Comparison of ENCODE assay signal across 8 cellular contexts in genomic region chr11:74388678-74389327, GRCh38. TPM values are rescaled to one million over a fixed set of nuclear protein-coding genes. Genes with fewer than 3 reads are reported as not detected.
DNase-seq lines count a peak whose midpoint lies in the region; ATAC-seq and TF ChIP-seq lines count a peak whose summit lies in the region.

No MANE protein-coding gene starts in this region.

- H3K9me3 ChIP-seq in colonic mucosa = no peaks in the 10 kb centered on the region
- no peaks in the 10 kb centered on the region for H3K9me3 ChIP-seq in lower lobe of right lung

- H3K4me1 ChIP-seq in colonic mucosa (no peaks in the 10 kb centered on the region), lower lobe of right lung (no peaks in the 10 kb centered on the region)

- peak; percentile 53 for DNase-seq in AG08395 (ENCODE audit: low spot score)
- peak; percentile 62 for DNase-seq in NCI-H2227 (lab: John Stamatoyannopoulos, UW; ENCODE audit: unreplicated experiment)
- DNase-seq in activated CD4-positive, alpha-beta T cell treated with anti-CD3 and anti-CD28 coated beads for 24 hours (ENCODE audit: low read depth in 2 of 2) = peak; percentile 45 to 72
- peak; percentile 81 for DNase-seq in colonic mucosa
- DNase-seq in lower lobe of right lung = no peak
- peak; percentile 38 for DNase-seq in stimulated activated CD8-positive, alpha-beta memory T cell treated with anti-CD3 and anti-CD28 coated beads, Interleukin-4, amount 100 ng/mL, for 24 hours (ENCODE audit: low read depth)

- H3K27ac ChIP-seq in colonic mucosa (no peak overlapping the region), lower lobe of right lung (no peak overlapping the region)

- H3K27me3 ChIP-seq in colonic mucosa = no peaks in the 10 kb centered on the region
- no peaks in the 10 kb centered on the region for H3K27me3 ChIP-seq in lower lobe of right lung (ENCODE audit: low read depth)

- TF ChIP-seq CTCF in colonic mucosa (IDR thresholded peaks at IDR 0.05) (peak; percentile 38), lower lobe of right lung (IDR thresholded peaks at IDR 0.05) (peak; percentile 76)

- intact Hi-C loops in colonic mucosa (cut with DNase I) = no loop called here
- intact Hi-C loops in lower lobe of right lung (cut with DNase I) = loop anchor here (5.0 kb wide), 1 partner anchor 58 kb away; no protein-coding TSS in a partner anchor

- no peaks in the 10 kb centered on the region for H3K36me3 ChIP-seq in colonic mucosa
- no peaks in the 10 kb centered on the region for H3K36me3 ChIP-seq in lower lobe of right lung

- H3K9ac ChIP-seq in colonic mucosa (ENCODE audit: low read depth in 2 of 2, low read length in 2 of 2) = no peak overlapping the region

- ATAC-seq in GM19023 (IDR thresholded peaks at IDR 0.05; ENCODE audit: unreplicated experiment) = peak; percentile 54
- ATAC-seq in lower lobe of right lung = peak; percentile 75 to 88
- no peak for ATAC-seq in GM19351 (IDR thresholded peaks at IDR 0.05; ENCODE audit: unreplicated experiment)

- H3K4me3 ChIP-seq in colonic mucosa = no peak overlapping the region
- no peak overlapping the region for H3K4me3 ChIP-seq in lower lobe of right lung

RNA-seq across cellular contexts. Expression of gene PGM2L1, which starts 9.4 kb away (rescaled TPM):
- total RNA-seq in colonic mucosa (10 to 100 TPM in 1 of 2 donors, 1 to 10 TPM in 1; 7.8 to 11.1 TPM), lower lobe of right lung (5.2 TPM)
